Comparison of ENCODE assay signal across 12 cellular contexts in genomic region chr2:71353247-71353646, GRCh38. TPM values are rescaled to one million over a fixed set of nuclear protein-coding genes. Genes with fewer than 3 reads are reported as not detected.
A peak's percentile ranks its signal among the peaks of the same experiment; 100 is the strongest.
DNase-seq lines count a peak whose midpoint lies in the region; ATAC-seq, FAIRE-seq and TF ChIP-seq lines count a peak whose summit lies in the region.
"Had no signal": no experiment of that assay in that cellular context is flagged by ENCODE, and none has a peak within 500 bp of the region (broad histone marks: within the 10 kb centered on the region; RNA-seq: fewer than 3 reads in every experiment).

No MANE protein-coding gene starts in this region.

- H3K27me3 ChIP-seq in PC-9 (ENCODE audit: insufficient read depth, low read depth) (no peaks in the 10 kb centered on the region), ovary (no peaks in the 10 kb centered on the region)

- 0 out of 2 replicates have a peak, but pooled peaks cover 4% of the 10 kb centered on the region for H3F3A ChIP-seq in PC-9 (ENCODE audit: insufficient read depth, low read depth)

- CTCF ChIA-PET in A549 (lab: Yijun Ruan, JAX) = interaction anchor here (1.4 to 2.1 kb wide), 3 partner anchors 22 to 197 kb away, joined by 3 to 6 read pairs (median 6); partner anchors contain the start of gene ZNF638
- CTCF ChIA-PET in PC-9 (lab: Charles Lee) = interaction anchor here (0.6 kb wide), 1 partner anchor 373 kb away, joined by 5 read pairs; no protein-coding TSS in a partner anchor

- H3K4me1 ChIP-seq in A549 = no peaks in the 10 kb centered on the region
- no peaks in the 10 kb centered on the region for H3K4me1 ChIP-seq in PC-9 (replicated peaks; ENCODE audit: insufficient read depth)
- H3K4me1 ChIP-seq in ovary (ENCODE audit: insufficient read depth) = peaks cover 3% of the 10 kb centered on the region
- H3K4me1 ChIP-seq: prostate gland had no signal

- H3K27ac Mint-ChIP-seq in T-helper 1 cell treated with Interleukin-12 subunit alpha and Interleukin-12 subunit beta and Interleukin-4 antibody, amounts not matched to agents 30 μg/mL and 1 μg/mL, for 36 hours = peak overlapping the region; percentile 60
- H3K27ac Mint-ChIP-seq: T-helper 2 cell treated with Interferon-gamma antibody and Interleukin-4, amounts not matched to agents 5 μg/mL and 100 μg/mL, for 36 hours had no signal

- DNase-seq in A549 (ENCODE audit: low read depth in 1 of 2, low spot score in 1 of 2) (no peak), NCI-H345 (lab: John Stamatoyannopoulos, UW) (no peak), PC-9 (no peak), ovary (no peak), MV-4-11 (lab: John Stamatoyannopoulos, UW) (no peak)
- DNase-seq: HCEC 1CT, NCI-H226 had no signal

- 92% methylated on average over 2 of the region's 2 CpGs for WGBS in A549 (ENCODE audit: missing lambda C conversion rate)
- WGBS in ovary, 3 donors = 66 to 70% (median 68%) methylated on average over 2 of the region's 2 CpGs

- no peak overlapping the region for H3K27ac ChIP-seq in A549
- H3K27ac ChIP-seq in PC-9 = no peak overlapping the region
- H3K27ac ChIP-seq in ovary = no peak overlapping the region
- H3K27ac ChIP-seq: prostate gland had no signal

- H3K27me3 Mint-ChIP-seq in T-helper 1 cell treated with Interleukin-12 subunit alpha and Interleukin-12 subunit beta and Interleukin-4 antibody, amounts not matched to agents 30 μg/mL and 1 μg/mL, for 36 hours (ENCODE audit: low read depth) = no peaks in the 10 kb centered on the region

- TF ChIP-seq RAD21 in A549 (conservative IDR thresholded peaks at IDR 0.05 in 1 of 2, IDR thresholded peaks at IDR 0.05 in 1 of 2) = no peak

- no TSS peak for BruUV-seq in PC-9 (replicated peaks; lab: Mats Ljungman, UMichigan)

- intact Hi-C loops in PC-9 (cut with micrococcal nuclease; ENCODE audit: unreplicated experiment) = no loop called here
- intact Hi-C loops in ovary (cut with DNase I) = no loop called here

- H3K36me3 ChIP-seq in PC-9 (ENCODE audit: low read depth) (peaks cover 63% of the 10 kb centered on the region), ovary (no peaks in the 10 kb centered on the region)
- H3K36me3 ChIP-seq: prostate gland had no signal

- POLR2A ChIA-PET in A549 (lab: Yijun Ruan, JAX) (interaction anchor here (1.4 kb wide), 1 partner anchor 22 kb away, joined by 4 read pairs; the partner anchor contains the start of gene ZNF638), PC-9 (lab: Charles Lee; ENCODE audit: unreplicated experiment) (no interaction called here)

- peaks cover 31% of the 10 kb centered on the region for H3K4me1 Mint-ChIP-seq in T-helper 1 cell treated with Interleukin-12 subunit alpha and Interleukin-12 subunit beta and Interleukin-4 antibody, amounts not matched to agents 30 μg/mL and 1 μg/mL, for 36 hours (ENCODE audit: low read depth)

- no peaks in the 10 kb centered on the region for H3K9me3 ChIP-seq in A549
- H3K9me3 ChIP-seq in PC-9 (ENCODE audit: insufficient read depth, low read depth) = no peaks in the 10 kb centered on the region
- no peaks in the 10 kb centered on the region for H3K9me3 ChIP-seq in ovary
- H3K9me3 ChIP-seq: prostate gland had no signal

- TF ChIP-seq EP300 in A549 (IDR thresholded peaks at IDR 0.05) = no peak
- no peak for TF ChIP-seq EP300 in ovary (IDR thresholded peaks at IDR 0.05)

- TF ChIP-seq POLR2A in A549 (IDR thresholded peaks at IDR 0.05; ENCODE audit: low read length) (no peak), ovary (IDR thresholded peaks at IDR 0.05) (no peak)

- H3K4me2 ChIP-seq in A549 (no peak overlapping the region), PC-9 (no peak overlapping the region)

- H3K9me2 ChIP-seq in PC-9 (ENCODE audit: insufficient read depth) = no peaks in the 10 kb centered on the region

- no peak overlapping the region for H2AFZ ChIP-seq in PC-9

- FAIRE-seq in A549 (lab: Jason Lieb, UNC) = peak; percentile 65

- H3K79me2 ChIP-seq in PC-9 (ENCODE audit: low read depth) = peaks cover 68% of the 10 kb centered on the region

- no peaks in the 10 kb centered on the region for H3K9me3 Mint-ChIP-seq in T-helper 1 cell treated with Interleukin-12 subunit alpha and Interleukin-12 subunit beta and Interleukin-4 antibody, amounts not matched to agents 30 μg/mL and 1 μg/mL, for 36 hours
- H3K9me3 Mint-ChIP-seq: T-helper 2 cell treated with Interferon-gamma antibody and Interleukin-4, amounts not matched to agents 5 μg/mL and 100 μg/mL, for 36 hours had no signal

- peaks cover 39% of the 10 kb centered on the region for H3K36me3 Mint-ChIP-seq in T-helper 1 cell treated with Interleukin-12 subunit alpha and Interleukin-12 subunit beta and Interleukin-4 antibody, amounts not matched to agents 30 μg/mL and 1 μg/mL, for 36 hours (ENCODE audit: low read depth)

- H3K4me3 Mint-ChIP-seq in T-helper 1 cell treated with Interleukin-12 subunit alpha and Interleukin-12 subunit beta and Interleukin-4 antibody, amounts not matched to agents 30 μg/mL and 1 μg/mL, for 36 hours = no peak overlapping the region

- no peak for TF ChIP-seq CTCF in A549 (IDR thresholded peaks at IDR 0.05)
- TF ChIP-seq CTCF in PC-9 (conservative IDR thresholded peaks at IDR 0.05) = no peak
- no peak for TF ChIP-seq CTCF in ovary (IDR thresholded peaks at IDR 0.05)

- H3K4me3 ChIP-seq in A549 (no peak overlapping the region), PC-9 (no peak overlapping the region), ovary (no peak overlapping the region)
- H3K4me3 ChIP-seq: prostate gland had no signal

- peaks cover 91% of the 10 kb centered on the region for H4K20me1 ChIP-seq in PC-9 (ENCODE audit: insufficient read depth)

- no peak for ATAC-seq in A549
- ATAC-seq in GM18511 (IDR thresholded peaks at IDR 0.05; ENCODE audit: unreplicated experiment) = peak; percentile 88
- peak; percentile 75 for ATAC-seq in GM21723 (IDR thresholded peaks at IDR 0.05; ENCODE audit: unreplicated experiment)

TF ChIP-seq in A549, 52 proteins besides CTCF, POLR2A, EP300 and RAD21:
- TF ChIP-seq ESRRA (IDR thresholded peaks at IDR 0.05; ENCODE audit: borderline replicate concordance, low read length) (no peak), KDM5A (IDR thresholded peaks at IDR 0.05) (no peak), CEBPB (IDR thresholded peaks at IDR 0.05) (no peak), PBX3 (IDR thresholded peaks at IDR 0.05) (no peak), ELK1 (IDR thresholded peaks at IDR 0.05; ENCODE audit: low read depth, low read length) (no peak), EHMT2 (IDR thresholded peaks at IDR 0.05; ENCODE audit: low read depth) (no peak), RFX5 (IDR thresholded peaks at IDR 0.05) (no peak)
TF ChIP-seq in A549: peak in this region for 0.

RNA-seq across cellular contexts. Expression of gene ZNF638, which starts 21.7 kb away (rescaled TPM):
- polyA plus RNA-seq in A549 (2011; rRNA removed) (148 and 160 TPM in 2 replicates), A549 (2017; fragmentation: RNase III; extraction: RNeasy Plus Mini Kit Qiagen cat#74134 plus additional on column Dnase treatment) (74.2 to 81.1 TPM (median 75.6 TPM) in 3 replicates), ovary (10 to 100 TPM; 76.9 to 87.9 TPM)
- polyA plus RNA-seq in A549 (2012; cell fraction: cytosol; rRNA removed) = 26.5 and 30.7 TPM in 2 replicates
- 33.6 and 51.8 TPM in 2 replicates for polyA plus RNA-seq in A549 (2012; cell fraction: nucleus; rRNA removed)
- polyA minus RNA-seq in A549 (2011; rRNA and poly(A)+ RNA removed) = 151 and 184 TPM in 2 replicates
- total RNA-seq in PC-9 (2021) (109 and 122 TPM in 2 replicates), ovary (100 to 1,000 TPM; 122 to 160 (median 140) TPM)

Comparison
In these comparisons a context has a peak if more than half of its experiments do, and no peak if none do; other contexts are left out.
1. ATAC-seq: peak in GM18511 (single experiment) and GM21723 (single experiment); none in A549 (0 of 2).